25 cellular contexts compared by ENCODE assay signal in the genomic region with DNA sequence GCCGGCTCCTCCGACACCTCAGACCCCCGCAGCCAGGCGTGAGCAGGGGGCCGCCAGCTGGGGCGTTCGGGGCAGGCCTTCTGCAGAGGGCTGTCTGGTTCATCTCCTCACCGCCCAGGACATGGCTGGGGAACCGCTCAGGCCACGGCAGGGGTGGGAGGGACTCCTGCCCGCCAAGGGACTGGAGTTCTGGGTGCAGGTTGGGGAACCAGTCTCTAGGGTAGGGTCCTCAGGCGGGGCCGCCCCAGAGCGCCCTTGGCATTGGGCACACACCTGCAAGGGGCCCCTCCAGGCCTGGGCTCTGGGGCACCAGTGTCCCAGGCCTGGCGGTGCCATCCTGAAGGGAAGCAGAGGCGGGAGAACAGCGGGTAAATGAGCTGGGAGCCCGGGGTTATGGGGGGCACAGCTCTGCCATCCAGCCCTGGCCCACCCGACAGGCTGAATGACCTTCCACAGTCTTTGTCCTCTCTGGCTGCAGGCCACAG.
DNase-seq lines count a peak whose midpoint lies in the region; ATAC-seq, FAIRE-seq and TF ChIP-seq lines count a peak whose summit lies in the region.
"Had no signal": no experiment of that assay in that cellular context is flagged by ENCODE, and none has a peak within 500 bp of the region (broad histone marks: within the 10 kb centered on the region; RNA-seq: fewer than 3 reads in every experiment).

No MANE protein-coding gene starts in this region.

- CTCF ChIA-PET in HEK293T (lab: Yijun Ruan, JAX) = interaction anchor here (0.6 kb wide), 1 partner anchor 322 kb away, joined by 3 read pairs; no protein-coding TSS in a partner anchor

- no peak for ATAC-seq in HG02571 (IDR thresholded peaks at IDR 0.05; ENCODE audit: unreplicated experiment)
- ATAC-seq: left ventricle myocardium superior; mucosa of descending colon; psoas muscle; stimulated activated effector memory CD8-positive, alpha-beta T cell treated with anti-CD3 and anti-CD28 coated beads, Interleukin-12 subunit alpha, Interleukin-12 subunit beta, amount 100 ng/mL, for 72 hours had no signal

- H3K36me3 ChIP-seq in BLaER1 treated with 17β-estradiol and CSF1 and Interleukin-3, amounts not matched to agents 10 nM and 100 nM = peaks cover 0 to 22% (median 0%) of the 10 kb centered on the region in 11 experiments; a peak in 4 of 22 replicates
- no peaks in the 10 kb centered on the region for H3K36me3 ChIP-seq in endodermal cell (ENCODE audit: control insufficient read depth, insufficient read depth, low read length)
- H3K36me3 ChIP-seq: MG63, suprapubic skin had no signal

- TF ChIP-seq POLR2A in GM12892 (IDR thresholded peaks at IDR 0.05; ENCODE audit: low read depth, low read length) = no peak

- H3K4me1 ChIP-seq in BLaER1 treated with 17β-estradiol and CSF1 and Interleukin-3, amounts not matched to agents 10 nM and 100 nM = peaks cover 37 to 83% (median 80%) of the 10 kb centered on the region in 10 experiments
- H3K4me1 ChIP-seq in endodermal cell (ENCODE audit: control insufficient read depth, insufficient read depth, low read length) = no peaks in the 10 kb centered on the region
- H3K4me1 ChIP-seq: psoas muscle had no signal

- H3K27me3 Mint-ChIP-seq in endodermal cell (ENCODE audit: insufficient read depth) = no peaks in the 10 kb centered on the region

- peaks cover 0 to 46% (median 0%) of the 10 kb centered on the region in 11 experiments; a peak in 5 of 22 replicates for H3K27me3 ChIP-seq in BLaER1 treated with 17β-estradiol and CSF1 and Interleukin-3, amounts not matched to agents 10 nM and 100 nM
- H3K27me3 ChIP-seq in endodermal cell (ENCODE audit: control insufficient read depth, insufficient read depth, low read length, poor library complexity, severe bottlenecking) = no peaks in the 10 kb centered on the region
- H3K27me3 ChIP-seq: MG63, suprapubic skin had no signal

- no peak for FAIRE-seq in GM12892 (lab: Jason Lieb, UNC)
- FAIRE-seq: RCC 7860 had no signal

- H3K9ac ChIP-seq in BLaER1 treated with 17β-estradiol and CSF1 and Interleukin-3, amounts not matched to agents 10 nM and 100 nM = peak overlapping the region in 4 of 11 experiments; percentile 75 to 87 (median 86); a peak in 8 of 22 replicates
- H3K9ac ChIP-seq in endodermal cell (ENCODE audit: extremely low read depth, low read length, poor library complexity, severe bottlenecking) = no peak overlapping the region

- DNase-seq in GM12892 (ENCODE audit: insufficient read length) (peak; percentile 5), endodermal cell (peak; percentile 54), posterior vena cava (ENCODE audit: low spot score) (peak; percentile 64), HEK293T (ENCODE audit: extremely low spot score) (no peak)
- no peak for DNase-seq in activated CD4-positive, alpha-beta T cell treated with anti-CD3 and anti-CD28 coated beads for 4 hours
- DNase-seq: activated naive CD4-positive, alpha-beta T cell treated with Interleukin-2 at 50 U/mL for 16 hours; anterior cingulate cortex; central memory CD4-positive, alpha-beta T cell; immature natural killer cell; left ventricle myocardium superior; MG63; mucosa of descending colon; NCI-H1436; NCI-H524; nephron progenitor cell; NK-92 treated with Interleukin-12 subunit alpha and Interleukin-12 subunit beta, amount 100 ng/mL, for 24 hours; stimulated activated CD4-positive, alpha-beta T cell treated with anti-CD3 and anti-CD28 coated beads, Interleukin-1b, Interleukin-23, amount 100 ng/mL, for 48 hours had no signal

- intact Hi-C loops in posterior vena cava (cut with DNase I) = no loop called here

- H3K4me2 ChIP-seq in BLaER1 treated with 17β-estradiol and CSF1 and Interleukin-3, amounts not matched to agents 10 nM and 100 nM = peak overlapping the region in 9 of 11 experiments; percentile 66 to 99 (median 96); a peak in 17 of 22 replicates

- no peaks in the 10 kb centered on the region for H3K9me3 ChIP-seq in BLaER1 treated with 17β-estradiol and CSF1 and Interleukin-3, amounts not matched to agents 10 nM and 100 nM (replicated peaks in 1 of 11)
- H3K9me3 ChIP-seq in endodermal cell (ENCODE audit: control insufficient read depth, low read length) = no peaks in the 10 kb centered on the region
- H3K9me3 ChIP-seq: MG63, mucosa of descending colon, psoas muscle, suprapubic skin had no signal

- no peak for TF ChIP-seq CTCF in endodermal cell (conservative IDR thresholded peaks at IDR 0.05)

- no peaks in the 10 kb centered on the region for H3K36me3 Mint-ChIP-seq in endodermal cell (ENCODE audit: low read depth)
- H3K36me3 Mint-ChIP-seq: immature natural killer cell; stimulated activated effector memory CD8-positive, alpha-beta T cell treated with anti-CD3 and anti-CD28 coated beads, Interleukin-12 subunit alpha, Interleukin-12 subunit beta, amount 100 ng/mL, for 72 hours had no signal

- H3K27ac Mint-ChIP-seq in endodermal cell = no peak overlapping the region
- H3K27ac Mint-ChIP-seq: immature natural killer cell; stimulated activated effector memory CD8-positive, alpha-beta T cell treated with anti-CD3 and anti-CD28 coated beads, Interleukin-12 subunit alpha, Interleukin-12 subunit beta, amount 100 ng/mL, for 72 hours had no signal

- H3K4me3 ChIP-seq in BLaER1 treated with 17β-estradiol and CSF1 and Interleukin-3, amounts not matched to agents 10 nM and 100 nM = peak overlapping the region in 3 of 10 experiments; percentile 17 to 75 (median 66); a peak in 4 of 20 replicates
- no peak overlapping the region for H3K4me3 ChIP-seq in endodermal cell (ENCODE audit: low read length)
- H3K4me3 ChIP-seq: MG63, mucosa of descending colon, psoas muscle, suprapubic skin had no signal

- WGBS in endodermal cell (ENCODE audit: insufficient coverage in 1 of 2, insufficient read length in 1 of 2), 2 experiments = 95 to 96% methylated on average over 13 to 19 of the region's 19 CpGs

- no peaks in the 10 kb centered on the region for H3K9me3 Mint-ChIP-seq in endodermal cell
- H3K9me3 Mint-ChIP-seq: immature natural killer cell; nephron progenitor cell; stimulated activated effector memory CD8-positive, alpha-beta T cell treated with anti-CD3 and anti-CD28 coated beads, Interleukin-12 subunit alpha, Interleukin-12 subunit beta, amount 100 ng/mL, for 72 hours had no signal

- peak overlapping the region in 5 of 11 experiments; percentile 15 to 96 (median 93); a peak in 9 of 22 replicates for H3K27ac ChIP-seq in BLaER1 treated with 17β-estradiol and CSF1 and Interleukin-3, amounts not matched to agents 10 nM and 100 nM
- H3K27ac ChIP-seq in endodermal cell (ENCODE audit: low read depth, low read length) = no peak overlapping the region
- H3K27ac ChIP-seq: epithelial cell of prostate, psoas muscle, suprapubic skin, VCaP had no signal

- POLR2A ChIA-PET in HEK293T (lab: Yijun Ruan, JAX) = no interaction called here

- no peak overlapping the region for H3K4me3 Mint-ChIP-seq in endodermal cell
- H3K4me3 Mint-ChIP-seq: immature natural killer cell; nephron progenitor cell; stimulated activated effector memory CD8-positive, alpha-beta T cell treated with anti-CD3 and anti-CD28 coated beads, Interleukin-12 subunit alpha, Interleukin-12 subunit beta, amount 100 ng/mL, for 72 hours had no signal

- H4K20me1 ChIP-seq in BLaER1 treated with 17β-estradiol and CSF1 and Interleukin-3, amounts not matched to agents 10 nM and 100 nM = peaks cover 0 to 14% (median 0%) of the 10 kb centered on the region in 11 experiments; a peak in 2 of 22 replicates

- peaks cover 17% of the 10 kb centered on the region for H3K4me1 Mint-ChIP-seq in endodermal cell

TF ChIP-seq in HEK293T, 16 proteins besides CTCF, POLR2A, EP300 and RAD21:
- no peak for TF ChIP-seq ZNF384 (IDR thresholded peaks at IDR 0.05)
- TF ChIP-seq HDGF (IDR thresholded peaks at IDR 0.05; ENCODE audit: borderline replicate concordance) = no peak
- no peak for TF ChIP-seq ELF4 (IDR thresholded peaks at IDR 0.05)
- no peak for TF ChIP-seq CTBP1 (IDR thresholded peaks at IDR 0.05; ENCODE audit: borderline replicate concordance)
- TF ChIP-seq SP1 (IDR thresholded peaks at IDR 0.05) = no peak
- no peak for TF ChIP-seq TARDBP (IDR thresholded peaks at IDR 0.05)
- TF ChIP-seq FOXM1 (IDR thresholded peaks at IDR 0.05; ENCODE audit: borderline replicate concordance) = no peak
- TF ChIP-seq FOXA1 (IDR thresholded peaks at IDR 0.05) = no peak
- no peak for TF ChIP-seq NFRKB (IDR thresholded peaks at IDR 0.05)
- TF ChIP-seq PKNOX1 (IDR thresholded peaks at IDR 0.05) = no peak
- no peak for TF ChIP-seq ARNT (IDR thresholded peaks at IDR 0.05)
- no peak for TF ChIP-seq SUZ12 (IDR thresholded peaks at IDR 0.05)
TF ChIP-seq in HEK293T: peak in this region for 0.

Comparison
In these comparisons a context has a peak if more than half of its experiments do, and no peak if none do; other contexts are left out.
1. DNase-seq: peak in GM12892 (single experiment), endodermal cell (single experiment) and posterior vena cava (single experiment); none in activated CD4-positive, alpha-beta T cell treated with anti-CD3 and anti-CD28 coated beads for 4 hours (0 of 2) and HEK293T (single experiment).